20 cellular contexts compared by ENCODE assay signal in genomic region chr4:86184216-86184915, GRCh38.
"Had no signal": no experiment of that assay in that cellular context is flagged by ENCODE, and none has a peak within 500 bp of the region (broad histone marks: within the 10 kb centered on the region; RNA-seq: fewer than 3 reads in every experiment).

No MANE protein-coding gene starts in this region.

- H3K4me3 ChIP-seq: breast epithelium, gastrocnemius medialis, heart right ventricle, pancreas, spleen, testis, upper lobe of left lung had no signal

- H3K27ac ChIP-seq: breast epithelium, gastrocnemius medialis, heart right ventricle, pancreas, spleen, testis, upper lobe of left lung had no signal

- ATAC-seq: activated CD8-positive, alpha-beta T cell treated with anti-CD3 and anti-CD28 coated beads for 36 hours; gastrocnemius medialis; heart right ventricle; left lobe of liver; pancreas; sciatic nerve; stimulated activated naive CD8-positive, alpha-beta T cell treated with anti-CD3 and anti-CD28 coated beads, Interleukin-15, amount 100 ng/mL, for 72 hours; WTC11 had no signal

- H3K36me3 Mint-ChIP-seq: activated naive CD8-positive, alpha-beta T cell; naive B cell; WTC11 had no signal

- H3K27ac Mint-ChIP-seq: activated CD8-positive, alpha-beta T cell treated with anti-CD3 and anti-CD28 coated beads for 36 hours; activated naive CD8-positive, alpha-beta T cell; naive B cell; stimulated activated naive CD8-positive, alpha-beta T cell treated with anti-CD3 and anti-CD28 coated beads, Interleukin-15, amount 100 ng/mL, for 72 hours; WTC11 had no signal

- H3K27me3 ChIP-seq: breast epithelium, gastrocnemius medialis, heart right ventricle, pancreas, spleen, testis, upper lobe of left lung had no signal

- H3K27me3 Mint-ChIP-seq: activated CD8-positive, alpha-beta T cell treated with anti-CD3 and anti-CD28 coated beads for 36 hours; activated naive CD8-positive, alpha-beta T cell; naive B cell; stimulated activated naive CD8-positive, alpha-beta T cell treated with anti-CD3 and anti-CD28 coated beads, Interleukin-15, amount 100 ng/mL, for 72 hours had no signal

- H3K4me3 Mint-ChIP-seq: activated CD8-positive, alpha-beta T cell treated with anti-CD3 and anti-CD28 coated beads for 36 hours; activated naive CD8-positive, alpha-beta T cell; naive B cell; stimulated activated naive CD8-positive, alpha-beta T cell treated with anti-CD3 and anti-CD28 coated beads, Interleukin-15, amount 100 ng/mL, for 72 hours; WTC11 had no signal

- H3K9me3 ChIP-seq: gastrocnemius medialis, pancreas, testis had no signal

- DNase-seq: activated CD4-positive, alpha-beta T cell treated with anti-CD3 and anti-CD28 coated beads for 48 hours; activated CD8-positive, alpha-beta T cell treated with anti-CD3 and anti-CD28 coated beads for 36 hours; activated effector memory CD4-positive, alpha-beta T cell treated with anti-CD3 and anti-CD28 coated beads, Interleukin-2, amount 50 U/mL, for 16 hours; activated T-cell treated with anti-CD3 and anti-CD28 coated beads, Interleukin-2, amount 50 U/mL, for 48 hours; cerebellar nuclear complex; gastrocnemius medialis; heart right ventricle; islet precursor cell; naive B cell; pancreas; spleen; stimulated activated naive CD8-positive, alpha-beta T cell treated with anti-CD3 and anti-CD28 coated beads, Interleukin-15, amount 100 ng/mL, for 72 hours; T-helper 2 cell; testis; upper lobe of left lung had no signal

- H3K36me3 ChIP-seq: breast epithelium, gastrocnemius medialis, heart right ventricle, pancreas, spleen, upper lobe of left lung had no signal

- H3K4me1 Mint-ChIP-seq: naive B cell; stimulated activated naive CD8-positive, alpha-beta T cell treated with anti-CD3 and anti-CD28 coated beads, Interleukin-15, amount 100 ng/mL, for 72 hours had no signal

- H3K4me1 ChIP-seq: breast epithelium, gastrocnemius medialis, heart right ventricle, pancreas, spleen, testis, upper lobe of left lung had no signal
